ENCODE assay signal across 12 cellular contexts in the genomic region with DNA sequence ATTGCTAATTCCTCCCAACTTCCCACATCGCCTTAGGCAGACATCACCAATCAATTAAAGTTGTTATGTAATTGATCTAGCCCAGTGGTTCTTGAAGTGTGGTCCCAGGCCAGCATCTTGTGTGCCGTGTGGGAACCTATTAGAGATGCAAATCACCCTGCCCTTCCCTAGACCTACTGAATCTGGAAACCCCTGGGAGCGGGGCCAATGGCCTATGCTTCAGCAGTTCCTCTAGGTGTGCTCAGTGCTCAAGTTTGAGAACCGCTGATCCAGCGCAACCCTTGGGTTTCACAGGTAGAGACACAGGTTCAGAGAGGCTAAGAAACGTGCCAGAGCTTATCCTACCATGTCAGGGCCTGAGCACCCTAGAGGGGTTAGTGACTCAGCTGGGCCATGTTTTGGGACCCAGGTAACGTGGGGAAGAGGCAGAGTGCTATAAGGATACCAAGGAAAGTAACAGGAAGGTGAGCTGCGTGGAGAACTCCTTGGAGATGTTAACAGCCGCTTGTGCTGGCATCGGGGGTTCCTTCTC. TPM values are rescaled to one million over a fixed set of nuclear protein-coding genes. Genes with fewer than 3 reads are reported as not detected.
DNase-seq lines count a peak whose midpoint lies in the region; ATAC-seq and TF ChIP-seq lines count a peak whose summit lies in the region.
"Had no signal": no experiment of that assay in that cellular context is flagged by ENCODE, and none has a peak within 500 bp of the region (broad histone marks: within the 10 kb centered on the region; RNA-seq: fewer than 3 reads in every experiment).

No MANE protein-coding gene starts in this region.

- no peaks in the 10 kb centered on the region for H3K9me3 ChIP-seq in T-helper 17 cell (ENCODE audit: control insufficient read depth, low read length, poor library complexity, severe bottlenecking)
- H3K9me3 ChIP-seq in esophagus squamous epithelium, result no peaks in the 10 kb centered on the region
- no peaks in the 10 kb centered on the region for H3K9me3 ChIP-seq in gastrocnemius medialis

- peaks cover 34% of the 10 kb centered on the region for H3K4me1 Mint-ChIP-seq in activated naive CD4-positive, alpha-beta T cell treated with anti-CD3 and anti-CD28 coated beads for 36 hours (ENCODE audit: low read depth)
- H3K4me1 Mint-ChIP-seq in T-helper 17 cell, result peaks cover 39% of the 10 kb centered on the region
- peaks cover 60% of the 10 kb centered on the region for H3K4me1 Mint-ChIP-seq in stimulated activated effector memory CD8-positive, alpha-beta T cell treated with anti-CD3 and anti-CD28 coated beads, Interleukin-12 subunit alpha, Interleukin-12 subunit beta, amount 100 ng/mL, for 72 hours

- H3K4me1 ChIP-seq in esophagus squamous epithelium (peaks cover 32 to 66% (median 47%) of the 10 kb centered on the region in 3 donors), gastrocnemius medialis (no peaks in the 10 kb centered on the region)

- H3K27ac ChIP-seq in esophagus squamous epithelium (peak overlapping the region; percentile 77 to 89 (median 84)), gastrocnemius medialis (no peak overlapping the region), dorsolateral prefrontal cortex (no peak overlapping the region)

- ATAC-seq in T-helper 17 cell, result no peak
- no peak for ATAC-seq in stimulated activated effector memory CD8-positive, alpha-beta T cell treated with anti-CD3 and anti-CD28 coated beads, Interleukin-12 subunit alpha, Interleukin-12 subunit beta, amount 100 ng/mL, for 72 hours
- no peak for ATAC-seq in gastrocnemius medialis
- no peak for ATAC-seq in omental fat pad (ENCODE audit: low FRiP score)

- intact Hi-C loops in activated naive CD4-positive, alpha-beta T cell treated with anti-CD3 and anti-CD28 coated beads for 36 hours (cut with micrococcal nuclease), result loop anchor here (1.0 to 5.0 kb wide), 3 partner anchors 9 to 36 kb away; a partner anchor contains a TSS
- intact Hi-C loops in esophagus squamous epithelium (cut with DNase I) (no loop called here), gastrocnemius medialis (cut with DNase I; ENCODE audit: low total_unique reads) (no loop called here), dorsolateral prefrontal cortex (cut with DNase I) (no loop called here)

- WGBS in esophagus squamous epithelium, 2 donors, result 38 to 44% methylated on average over 7 of the region's 10 CpGs

- TF ChIP-seq CTCF in esophagus squamous epithelium (IDR thresholded peaks at IDR 0.05), result no peak
- no peak for TF ChIP-seq CTCF in gastrocnemius medialis (IDR thresholded peaks at IDR 0.05 in 4 of 5, conservative IDR thresholded peaks at IDR 0.05 in 1 of 5)
- no peak for TF ChIP-seq CTCF in dorsolateral prefrontal cortex (IDR thresholded peaks at IDR 0.05 in 54 of 56, conservative IDR thresholded peaks at IDR 0.05 in 2 of 56; ENCODE audit: low read depth in 1 of 56, partially characterized antibody in 56 of 56)
- TF ChIP-seq CTCF in omental fat pad (IDR thresholded peaks at IDR 0.05), result no peak

- H3K36me3 Mint-ChIP-seq in activated naive CD4-positive, alpha-beta T cell treated with anti-CD3 and anti-CD28 coated beads for 36 hours (ENCODE audit: low read depth), result no peaks in the 10 kb centered on the region
- no peaks in the 10 kb centered on the region for H3K36me3 Mint-ChIP-seq in T-helper 17 cell (ENCODE audit: low read depth)
- peaks cover 12% of the 10 kb centered on the region for H3K36me3 Mint-ChIP-seq in stimulated activated effector memory CD8-positive, alpha-beta T cell treated with anti-CD3 and anti-CD28 coated beads, Interleukin-12 subunit alpha, Interleukin-12 subunit beta, amount 100 ng/mL, for 72 hours
- H3K36me3 Mint-ChIP-seq: IgD-negative memory B cell had no signal

- no peak for DNase-seq in activated naive CD4-positive, alpha-beta T cell treated with anti-CD3 and anti-CD28 coated beads for 36 hours
- no peak for DNase-seq in activated naive CD4-positive, alpha-beta T cell treated with Interleukin-2 at 50 U/mL for 16 hours
- no peak for DNase-seq in T-helper 17 cell
- no peak for DNase-seq in esophagus squamous epithelium (lab: John Stamatoyannopoulos, UW)
- DNase-seq in stimulated activated effector memory CD8-positive, alpha-beta T cell treated with anti-CD3 and anti-CD28 coated beads, Interleukin-12 subunit alpha, Interleukin-12 subunit beta, amount 100 ng/mL, for 72 hours (ENCODE audit: low spot score in 2 of 2), result no peak
- no peak for DNase-seq in gastrocnemius medialis
- DNase-seq in dorsolateral prefrontal cortex, result no peak
- DNase-seq in omental fat pad (ENCODE audit: low spot score), result no peak
- DNase-seq: NCI-H1436 had no signal

- TF ChIP-seq POLR2A in esophagus squamous epithelium (IDR thresholded peaks at IDR 0.05) (no peak), gastrocnemius medialis (IDR thresholded peaks at IDR 0.05) (no peak)

- H3K27me3 ChIP-seq in esophagus squamous epithelium (peaks cover 0 to 9% (median 0%) of the 10 kb centered on the region in 4 donors), gastrocnemius medialis (no peaks in the 10 kb centered on the region), dorsolateral prefrontal cortex (peaks cover 0 to 8% (median 0%) of the 10 kb centered on the region in 45 donors)

- in situ Hi-C loops in gastrocnemius medialis (cut with MboI; ENCODE audit: low sequenced_read_pairs in 4 of 4), result loop anchor here in 2 of 4 donors (10.0 to 25.0 kb wide), 2 partner anchors 116 to 124 kb away; a partner anchor contains a TSS

- peak overlapping the region; percentile 79 for H3K27ac Mint-ChIP-seq in activated naive CD4-positive, alpha-beta T cell treated with anti-CD3 and anti-CD28 coated beads for 36 hours
- H3K27ac Mint-ChIP-seq in T-helper 17 cell, result peak overlapping the region; percentile 97
- H3K27ac Mint-ChIP-seq in stimulated activated effector memory CD8-positive, alpha-beta T cell treated with anti-CD3 and anti-CD28 coated beads, Interleukin-12 subunit alpha, Interleukin-12 subunit beta, amount 100 ng/mL, for 72 hours, result peak overlapping the region; percentile 27

- H3K36me3 ChIP-seq in esophagus squamous epithelium, result no peaks in the 10 kb centered on the region
- H3K36me3 ChIP-seq in gastrocnemius medialis, result no peaks in the 10 kb centered on the region

- no peaks in the 10 kb centered on the region for H3K27me3 Mint-ChIP-seq in activated naive CD4-positive, alpha-beta T cell treated with anti-CD3 and anti-CD28 coated beads for 36 hours (ENCODE audit: low read depth)
- H3K27me3 Mint-ChIP-seq in T-helper 17 cell, result no peaks in the 10 kb centered on the region

- H3K9me3 Mint-ChIP-seq in activated naive CD4-positive, alpha-beta T cell treated with anti-CD3 and anti-CD28 coated beads for 36 hours, result no peaks in the 10 kb centered on the region
- no peaks in the 10 kb centered on the region for H3K9me3 Mint-ChIP-seq in stimulated activated effector memory CD8-positive, alpha-beta T cell treated with anti-CD3 and anti-CD28 coated beads, Interleukin-12 subunit alpha, Interleukin-12 subunit beta, amount 100 ng/mL, for 72 hours
- H3K9me3 Mint-ChIP-seq: IgD-negative memory B cell had no signal

- H3K4me3 Mint-ChIP-seq in activated naive CD4-positive, alpha-beta T cell treated with anti-CD3 and anti-CD28 coated beads for 36 hours, result no peak overlapping the region
- H3K4me3 Mint-ChIP-seq in T-helper 17 cell, result peak overlapping the region; percentile 92
- peak overlapping the region; percentile 46 for H3K4me3 Mint-ChIP-seq in stimulated activated effector memory CD8-positive, alpha-beta T cell treated with anti-CD3 and anti-CD28 coated beads, Interleukin-12 subunit alpha, Interleukin-12 subunit beta, amount 100 ng/mL, for 72 hours

- CTCF ChIA-PET in activated naive CD4-positive, alpha-beta T cell treated with anti-CD3 and anti-CD28 coated beads for 36 hours (lab: Charles Lee), result interaction anchor here (1.2 to 6.8 kb wide), 11 partner anchors 10 to 112 kb away, joined by 5 to 138 read pairs (median 25); a partner anchor contains a TSS

- peak overlapping the region in 2 of 4 donors; percentile 1 to 40 for H3K4me3 ChIP-seq in esophagus squamous epithelium
- H3K4me3 ChIP-seq in gastrocnemius medialis, result no peak overlapping the region
- H3K4me3 ChIP-seq in dorsolateral prefrontal cortex, result no peak overlapping the region

RNA-seq across cellular contexts. Expression of a gene that starts 4.4 kb away (rescaled TPM):
- total RNA-seq in activated naive CD4-positive, alpha-beta T cell treated with anti-CD3 and anti-CD28 coated beads for 36 hours, result not detected
- under 1 TPM; 0.31 to 0.40 TPM for total RNA-seq in T-helper 17 cell
- under 1 TPM; 0.15 to 0.47 (median 0.25) TPM for total RNA-seq in esophagus squamous epithelium
- not detected for total RNA-seq in gastrocnemius medialis
- not detected for total RNA-seq in dorsolateral prefrontal cortex
- total RNA-seq in omental fat pad, result not detected
- total RNA-seq: dermis blood vessel endothelial cell had no signal

RNA-seq across cellular contexts. Expression of a gene that starts 11.9 kb away (rescaled TPM):
- total RNA-seq in activated naive CD4-positive, alpha-beta T cell treated with anti-CD3 and anti-CD28 coated beads for 36 hours, result not detected
- total RNA-seq in T-helper 17 cell, result not detected
- total RNA-seq in esophagus squamous epithelium, result 1 to 10 TPM in 1 of 4 donors, not detected in 3; 2.0 TPM
- not detected for total RNA-seq in gastrocnemius medialis
- not detected for total RNA-seq in dorsolateral prefrontal cortex
- not detected for total RNA-seq in omental fat pad
- total RNA-seq: dermis blood vessel endothelial cell, SK-MEL-5 had no signal

RNA-seq across cellular contexts. Expression of a gene that starts 20.8 kb away (rescaled TPM):
- total RNA-seq in activated naive CD4-positive, alpha-beta T cell treated with anti-CD3 and anti-CD28 coated beads for 36 hours, result 1 to 10 TPM; 3.2 to 5.4 TPM
- 1 to 10 TPM in 1 of 2 donors, under 1 TPM in 1; 0.62 to 1.1 TPM for total RNA-seq in T-helper 17 cell
- 10 to 100 TPM; 10.7 to 25.4 (median 19.6) TPM for total RNA-seq in esophagus squamous epithelium
- total RNA-seq in gastrocnemius medialis, result 1 to 10 TPM in 1 of 4 donors, under 1 TPM in 2, not detected in 1; 0.36 to 1.2 (median 0.95) TPM
- total RNA-seq in dorsolateral prefrontal cortex, result 10 to 100 TPM in 15 of 120 experiments, 1 to 10 TPM in 105; 1.8 to 14.5 (median 7.5) TPM
- 1 to 10 TPM in 1 of 4 donors, under 1 TPM in 3; 0.38 to 3.0 (median 0.63) TPM for total RNA-seq in omental fat pad

RNA-seq across cellular contexts. Expression of a gene that starts 30.9 kb away (rescaled TPM):
- total RNA-seq in activated naive CD4-positive, alpha-beta T cell treated with anti-CD3 and anti-CD28 coated beads for 36 hours, result 10 to 100 TPM; 34.6 to 39.2 TPM
- 100 to 1,000 TPM in 1 of 2 donors, 10 to 100 TPM in 1; 76.7 to 110 TPM for total RNA-seq in T-helper 17 cell
- 10 to 100 TPM; 32.7 to 37.8 (median 34.8) TPM for total RNA-seq in esophagus squamous epithelium
- total RNA-seq in gastrocnemius medialis, result 10 to 100 TPM in 1 of 4 donors, 1 to 10 TPM in 3; 1.6 to 25.9 (median 5.0) TPM
- total RNA-seq in dorsolateral prefrontal cortex, result 10 to 100 TPM in 117 of 120 experiments, 1 to 10 TPM in 3; 3.8 to 52.2 (median 23.9) TPM
- total RNA-seq in omental fat pad, result 10 to 100 TPM in 1 of 4 donors, 1 to 10 TPM in 3; 7.1 to 25.1 (median 8.2) TPM

RNA-seq across cellular contexts. Expression of a gene that starts 37.1 kb away (rescaled TPM):
- 10 to 100 TPM; 82.2 to 83.9 TPM for total RNA-seq in activated naive CD4-positive, alpha-beta T cell treated with anti-CD3 and anti-CD28 coated beads for 36 hours
- 10 to 100 TPM; 75.5 to 89.8 TPM for total RNA-seq in T-helper 17 cell
- 100 to 1,000 TPM; 225 to 384 (median 257) TPM for total RNA-seq in esophagus squamous epithelium
- 100 to 1,000 TPM in 1 of 4 donors, 10 to 100 TPM in 3; 70.2 to 109 (median 86.6) TPM for total RNA-seq in gastrocnemius medialis
- 10 to 100 TPM; 37.8 to 73.4 (median 52.2) TPM for total RNA-seq in dorsolateral prefrontal cortex
- total RNA-seq in omental fat pad, result 100 to 1,000 TPM; 129 to 164 (median 144) TPM

Comparison
In these comparisons a context has a peak if more than half of its experiments do, and no peak if none do; other contexts are left out.
1. H3K27ac Mint-ChIP-seq: peak in every context shown above with its lines; median percentile 97 in T-helper 17 cell; 79 in activated naive CD4-positive, alpha-beta T cell treated with anti-CD3 and anti-CD28 coated beads for 36 hours; 27 in stimulated activated effector memory CD8-positive, alpha-beta T cell treated with anti-CD3 and anti-CD28 coated beads, Interleukin-12 subunit alpha, Interleukin-12 subunit beta, amount 100 ng/mL, for 72 hours.
2. H3K27ac ChIP-seq: peak in esophagus squamous epithelium (4 of 4); none in gastrocnemius medialis (0 of 4) and dorsolateral prefrontal cortex (0 of 59).